In genomic region chr14:95531473-95531872, GRCh38 we compare ENCODE assay signal across 15 cellular contexts. TPM values are rescaled to one million over a fixed set of nuclear protein-coding genes. Genes with fewer than 3 reads are reported as not detected.
DNase-seq lines count a peak whose midpoint lies in the region; ATAC-seq and TF ChIP-seq lines count a peak whose summit lies in the region.
"Had no signal": no experiment of that assay in that cellular context is flagged by ENCODE, and none has a peak within 500 bp of the region (broad histone marks: within the 10 kb centered on the region; RNA-seq: fewer than 3 reads in every experiment).

No MANE protein-coding gene starts in this region.

- no peaks in the 10 kb centered on the region for H3K9me3 ChIP-seq in SJSA1 (replicated peaks)
- H3K9me3 ChIP-seq: esophagus muscularis mucosa had no signal

- peaks cover 57% of the 10 kb centered on the region for H3K4me1 Mint-ChIP-seq in stimulated activated memory B cell treated with anti-CD40 and anti-IgM and Interleukin-4, amounts not matched to agents 10 μg/mL and 1 μg/mL and 100 μg/mL, for 72 hours

- H3K27ac Mint-ChIP-seq in stimulated activated memory B cell treated with anti-CD40 and anti-IgM and Interleukin-4, amounts not matched to agents 10 μg/mL and 1 μg/mL and 100 μg/mL, for 72 hours: peak overlapping the region; percentile 23

- H3K36me3 ChIP-seq in SJSA1: peaks cover 31% of the 10 kb centered on the region

- TF ChIP-seq CTCF in epithelial cell of esophagus (IDR thresholded peaks at IDR 0.05; ENCODE audit: insufficient read depth, low read depth, low read length, missing control alignments): no peak

- no peaks in the 10 kb centered on the region for H3K27me3 ChIP-seq in SJSA1 (replicated peaks)
- H3K27me3 ChIP-seq: esophagus muscularis mucosa had no signal

- H3K4me3 ChIP-seq in SJSA1 (no peak overlapping the region), epithelial cell of esophagus (ENCODE audit: low read length) (no peak overlapping the region)
- H3K4me3 ChIP-seq: esophagus muscularis mucosa had no signal

- H3K9me3 Mint-ChIP-seq in stimulated activated memory B cell treated with anti-CD40 and anti-IgM and Interleukin-4, amounts not matched to agents 10 μg/mL and 1 μg/mL and 100 μg/mL, for 72 hours: no peaks in the 10 kb centered on the region
- H3K9me3 Mint-ChIP-seq: activated T-helper 1 cell treated with anti-CD3 and anti-CD28 coated beads, Interleukin-12 subunit alpha, Interleukin-12 subunit beta, Interleukin-2, Interleukin-4 antibody, amounts not matched to agents 30 ng/mL and 10 ng/mL and 1 ng/mL, durations not matched to agents 14 hours and 24 hours and 36 hours; T-cell had no signal

- peak; percentile 10 for DNase-seq in activated CD8-positive, alpha-beta memory T cell treated with anti-CD3 and anti-CD28 coated beads, Interleukin-2, amount 50 U/mL, for 48 hours
- DNase-seq in activated CD8-positive, alpha-beta memory T cell treated with anti-CD3 and anti-CD28 coated beads, Interleukin-2, amount 50 U/mL, for 4 hours: no peak
- DNase-seq in SJSA1 (ENCODE audit: low read depth in 1 of 2, low spot score in 2 of 2) (peak in 1 of 2 experiments; percentile 83), epithelial cell of esophagus (ENCODE audit: low read depth) (peak; percentile 86), putamen (ENCODE audit: low spot score) (no peak)
- DNase-seq: C1 segment of cervical spinal cord; H7; NCI-H345; stimulated activated CD4-positive, alpha-beta T cell treated with anti-CD3 and anti-CD28 coated beads, Interleukin-2, amount 100 ng/mL, for 48 hours; T-cell had no signal

- peaks cover 55% of the 10 kb centered on the region for H3K4me1 ChIP-seq in SJSA1 (replicated peaks)

- no peak for ATAC-seq in stimulated activated memory B cell treated with anti-CD40 and anti-IgM and Interleukin-4, amounts not matched to agents 10 μg/mL and 1 μg/mL and 100 μg/mL, for 72 hours
- ATAC-seq in esophagus mucosa (no peak), HG03432 (IDR thresholded peaks at IDR 0.05; ENCODE audit: unreplicated experiment) (no peak)
- ATAC-seq: T-cell had no signal

- H3K27me3 Mint-ChIP-seq in stimulated activated memory B cell treated with anti-CD40 and anti-IgM and Interleukin-4, amounts not matched to agents 10 μg/mL and 1 μg/mL and 100 μg/mL, for 72 hours: no peaks in the 10 kb centered on the region
- H3K27me3 Mint-ChIP-seq: T-cell had no signal

- H3K4me3 Mint-ChIP-seq in stimulated activated memory B cell treated with anti-CD40 and anti-IgM and Interleukin-4, amounts not matched to agents 10 μg/mL and 1 μg/mL and 100 μg/mL, for 72 hours: no peak overlapping the region

- H3K27ac ChIP-seq in SJSA1: peak overlapping the region; percentile 29
- H3K27ac ChIP-seq: esophagus muscularis mucosa had no signal

- H3K36me3 Mint-ChIP-seq in stimulated activated memory B cell treated with anti-CD40 and anti-IgM and Interleukin-4, amounts not matched to agents 10 μg/mL and 1 μg/mL and 100 μg/mL, for 72 hours: peaks cover 5% of the 10 kb centered on the region

RNA-seq across cellular contexts. Expression of gene GLRX5, which starts 3.4 kb away (rescaled TPM):
- 56.2 and 82.3 TPM in 2 replicates for total RNA-seq in SJSA1 (2014; rRNA removed; shearing (Covaris generic))
- 27.8 TPM for total RNA-seq in esophagus mucosa

RNA-seq across cellular contexts. Expression of gene SYNE3, which starts 15.0 kb away (rescaled TPM):
- 8.3 and 11.5 TPM in 2 replicates for total RNA-seq in SJSA1 (2014; rRNA removed; shearing (Covaris generic))
- 1.9 TPM for total RNA-seq in esophagus mucosa

Comparison
In these comparisons a context has a peak if more than half of its experiments do, and no peak if none do; other contexts are left out.
1. DNase-seq: peak in activated CD8-positive, alpha-beta memory T cell treated with anti-CD3 and anti-CD28 coated beads, Interleukin-2, amount 50 U/mL, for 48 hours (single experiment) and epithelial cell of esophagus (single experiment); none in activated CD8-positive, alpha-beta memory T cell treated with anti-CD3 and anti-CD28 coated beads, Interleukin-2, amount 50 U/mL, for 4 hours (single experiment) and putamen (single experiment).